22 cellular contexts compared by ENCODE assay signal in genomic region chr13:22169473-22169872, GRCh38.
"Had no signal": no experiment of that assay in that cellular context is flagged by ENCODE, and none has a peak within 500 bp of the region (broad histone marks: within the 10 kb centered on the region; RNA-seq: fewer than 3 reads in every experiment).

No MANE protein-coding gene starts in this region.

- H3K4me1 Mint-ChIP-seq: activated CD4-positive, alpha-beta memory T cell treated with anti-CD3 and anti-CD28 coated beads, Interleukin-2, amount 10 ng/mL, durations not matched to agents 7 days and 5 days; activated CD4-positive, alpha-beta T cell treated with anti-CD3 and anti-CD28 coated beads, Interleukin-2, amount 10 ng/mL, durations not matched to agents 7 days and 5 days; activated naive CD4-positive, alpha-beta T cell treated with anti-CD3 and anti-CD28 coated beads, Interleukin-2, amount 10 ng/mL, durations not matched to agents 7 days and 5 days had no signal

- H3K4me3 Mint-ChIP-seq: activated CD4-positive, alpha-beta memory T cell treated with anti-CD3 and anti-CD28 coated beads, Interleukin-2, amount 10 ng/mL, durations not matched to agents 7 days and 5 days; activated CD4-positive, alpha-beta T cell treated with anti-CD3 and anti-CD28 coated beads, Interleukin-2, amount 10 ng/mL, durations not matched to agents 7 days and 5 days; activated naive CD4-positive, alpha-beta T cell treated with anti-CD3 and anti-CD28 coated beads, Interleukin-2, amount 10 ng/mL, durations not matched to agents 7 days and 5 days; activated naive CD8-positive, alpha-beta T cell treated with anti-CD3 and anti-CD28 coated beads for 36 hours; activated T-cell treated with anti-CD3 and anti-CD28 coated beads, Interleukin-2, amount 50 U/mL, for 72 hours had no signal

- H3K27me3 ChIP-seq: brain microvascular endothelial cell, MG63 had no signal

- DNase-seq: activated CD4-positive, alpha-beta memory T cell treated with anti-CD3 and anti-CD28 coated beads, Interleukin-2, amount 10 ng/mL, durations not matched to agents 7 days and 5 days; activated CD4-positive, alpha-beta T cell treated with anti-CD3 and anti-CD28 coated beads, Interleukin-2, amount 10 ng/mL, durations not matched to agents 7 days and 5 days; activated CD4-positive, CD25-positive, alpha-beta regulatory T cell; activated gamma-delta T cell treated with Interleukin-2 at 50 U/mL for 16 hours; activated naive CD4-positive, alpha-beta T cell treated with anti-CD3 and anti-CD28 coated beads, Interleukin-2, amount 10 ng/mL, durations not matched to agents 7 days and 5 days; activated naive CD8-positive, alpha-beta T cell treated with anti-CD3 and anti-CD28 coated beads for 36 hours; activated T-cell treated with anti-CD3 and anti-CD28 coated beads for 4 hours; activated T-cell treated with anti-CD3 and anti-CD28 coated beads, Interleukin-2, amount 50 U/mL, for 72 hours; brain microvascular endothelial cell; MG63; NCI-H1105; NCI-H146; NCI-H1930; NCI-H2171; NCI-H2227 treated with DMSO at 0.1 percent for 48 hours; NCI-H526 treated with DMSO at 0.1 percent for 48 hours; PC-3; SHP77 treated with DMSO at 0.1 percent for 48 hours; T-helper 1 cell had no signal

- H3K4me3 ChIP-seq: MG63, SK-N-MC had no signal

- H3K27ac ChIP-seq: brain microvascular endothelial cell, SK-N-MC, VCaP had no signal

- H3K36me3 Mint-ChIP-seq: activated naive CD4-positive, alpha-beta T cell treated with anti-CD3 and anti-CD28 coated beads, Interleukin-2, amount 10 ng/mL, durations not matched to agents 7 days and 5 days had no signal

- H3K27ac Mint-ChIP-seq: activated CD4-positive, alpha-beta memory T cell treated with anti-CD3 and anti-CD28 coated beads, Interleukin-2, amount 10 ng/mL, durations not matched to agents 7 days and 5 days; activated CD4-positive, alpha-beta T cell treated with anti-CD3 and anti-CD28 coated beads, Interleukin-2, amount 10 ng/mL, durations not matched to agents 7 days and 5 days; activated naive CD4-positive, alpha-beta T cell treated with anti-CD3 and anti-CD28 coated beads, Interleukin-2, amount 10 ng/mL, durations not matched to agents 7 days and 5 days; activated naive CD8-positive, alpha-beta T cell treated with anti-CD3 and anti-CD28 coated beads for 36 hours; activated T-cell treated with anti-CD3 and anti-CD28 coated beads, Interleukin-2, amount 50 U/mL, for 72 hours; activated T-helper 2 cell treated with anti-CD3 and anti-CD28 coated beads, Interferon-gamma antibody, Interleukin-2, Interleukin-4, amounts not matched to agents 10 μg/mL and 5 μg/mL and 100 μg/mL, durations not matched to agents 14 hours and 24 hours and 36 hours had no signal

- ATAC-seq: activated T-cell treated with anti-CD3 and anti-CD28 coated beads, Interleukin-2, amount 50 U/mL, for 72 hours; PC-3 had no signal

- H3K27me3 Mint-ChIP-seq: activated CD4-positive, alpha-beta memory T cell treated with anti-CD3 and anti-CD28 coated beads, Interleukin-2, amount 10 ng/mL, durations not matched to agents 7 days and 5 days; activated naive CD4-positive, alpha-beta T cell treated with anti-CD3 and anti-CD28 coated beads, Interleukin-2, amount 10 ng/mL, durations not matched to agents 7 days and 5 days; activated naive CD8-positive, alpha-beta T cell treated with anti-CD3 and anti-CD28 coated beads for 36 hours had no signal

- H3K36me3 ChIP-seq: brain microvascular endothelial cell, MG63 had no signal

- H3K9me3 Mint-ChIP-seq: activated CD4-positive, alpha-beta memory T cell treated with anti-CD3 and anti-CD28 coated beads, Interleukin-2, amount 10 ng/mL, durations not matched to agents 7 days and 5 days; activated CD4-positive, alpha-beta T cell treated with anti-CD3 and anti-CD28 coated beads, Interleukin-2, amount 10 ng/mL, durations not matched to agents 7 days and 5 days had no signal

- H3K9me3 ChIP-seq: MG63 had no signal
